Comparison of ENCODE assay signal across 26 cellular contexts in the genomic region with DNA sequence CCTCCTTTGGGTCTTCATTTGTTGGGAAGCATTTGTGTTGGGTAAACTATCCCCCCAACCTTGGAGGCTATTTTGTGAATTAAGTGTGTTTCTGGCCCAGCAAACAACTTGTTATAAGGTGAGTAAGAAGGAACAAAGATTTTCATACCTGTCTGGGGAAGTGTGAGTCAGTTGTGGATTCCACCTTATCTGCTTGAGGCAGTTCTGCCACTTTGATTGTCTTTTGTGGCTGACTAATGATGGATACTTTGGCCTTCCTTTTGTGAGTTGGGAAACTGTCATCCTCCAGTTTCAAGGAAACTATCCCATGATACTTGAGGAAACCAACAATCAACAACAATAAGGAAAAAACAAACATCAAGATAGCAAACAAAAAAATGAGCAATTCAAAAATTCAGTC. TPM values are rescaled to one million over a fixed set of nuclear protein-coding genes. Genes with fewer than 3 reads are reported as not detected.
"Had no signal": no experiment of that assay in that cellular context is flagged by ENCODE, and none has a peak within 500 bp of the region (broad histone marks: within the 10 kb centered on the region; RNA-seq: fewer than 3 reads in every experiment).

No MANE protein-coding gene starts in this region.

- H3K4me1 ChIP-seq: colonic mucosa, left lung, prostate gland, right atrium auricular region, upper lobe of right lung had no signal

- ATAC-seq: activated CD4-positive, alpha-beta T cell treated with anti-CD3 and anti-CD28 coated beads for 36 hours; activated T-cell treated with anti-CD3 and anti-CD28 coated beads, Interleukin-2, amount 50 U/mL, for 4 hours; left lung; natural killer cell; stimulated activated naive CD8-positive, alpha-beta T cell treated with anti-CD3 and anti-CD28 coated beads, Interleukin-15, Interleukin-2, amounts not matched to agents 100 U/mL and 50 U/mL, for 24 hours; upper lobe of right lung; WTC11 had no signal

- H3K9me3 ChIP-seq: colonic mucosa, left lung, prostate gland, right atrium auricular region, upper lobe of right lung had no signal

- H3K4me3 ChIP-seq: colonic mucosa, left lung, lung, prostate gland, right atrium auricular region, upper lobe of right lung had no signal

- H3K27me3 ChIP-seq: colonic mucosa, left lung, right atrium auricular region, upper lobe of right lung had no signal

- DNase-seq: activated CD4-positive, alpha-beta T cell treated with anti-CD3 and anti-CD28 coated beads for 36 hours; activated CD4-positive, alpha-beta T cell treated with anti-CD3 and anti-CD28 coated beads, Interleukin-2, amount 50 U/mL, for 4 hours; activated CD8-positive, alpha-beta memory T cell treated with anti-CD3 and anti-CD28 coated beads, Interleukin-2, amount 50 U/mL, for 48 hours; activated naive CD4-positive, alpha-beta T cell treated with Interleukin-2 at 50 U/mL for 16 hours; activated naive CD8-positive, alpha-beta T cell treated with anti-CD3 and anti-CD28 coated beads for 36 hours; activated T-cell treated with anti-CD3 and anti-CD28 coated beads, Interleukin-2, amount 50 U/mL, for 4 hours; colonic mucosa; left lung; midbrain; natural killer cell; stimulated activated CD4-positive, alpha-beta T cell treated with anti-CD3 and anti-CD28 coated beads, Interleukin-12 subunit alpha, Interleukin-12 subunit beta, amount 100 ng/mL, for 4 hours; stimulated activated CD4-positive, alpha-beta T cell treated with anti-CD3 and anti-CD28 coated beads, Interleukin-4, amount 100 ng/mL, for 4 hours; stimulated activated naive CD8-positive, alpha-beta T cell treated with anti-CD3 and anti-CD28 coated beads, Interleukin-15, Interleukin-2, amounts not matched to agents 100 U/mL and 50 U/mL, for 24 hours; T1000; upper lobe of right lung had no signal

- H3K27ac ChIP-seq: colonic mucosa, left lung, prostate gland, right atrium auricular region, upper lobe of right lung had no signal

- H3K36me3 ChIP-seq: colonic mucosa, left lung, prostate gland, right atrium auricular region, upper lobe of right lung had no signal

RNA-seq across cellular contexts. Expression of a gene that starts 24.6 kb away (rescaled TPM):
- total RNA-seq: activated CD4-positive, alpha-beta T cell treated with anti-CD3 and anti-CD28 coated beads for 36 hours; activated CD8-positive, alpha-beta memory T cell treated with anti-CD3 and anti-CD28 coated beads for 36 hours; activated naive CD8-positive, alpha-beta T cell treated with anti-CD3 and anti-CD28 coated beads for 36 hours; activated T-cell treated with anti-CD3 and anti-CD28 coated beads, Interleukin-2, amount 50 U/mL, for 4 hours; activated T-helper 2 cell treated with anti-CD3 and anti-CD28 coated beads, Interferon-gamma antibody, Interleukin-2, Interleukin-4, amounts not matched to agents 10 μg/mL and 5 μg/mL and 100 μg/mL, durations not matched to agents 14 hours and 24 hours and 36 hours; colonic mucosa; frontal cortex; kidney epithelial cell; left lung; lung; natural killer cell; osteoblast; prostate gland; right atrium auricular region; subcutaneous adipose tissue; upper lobe of right lung had no signal
- polyA plus RNA-seq: esophagus, lung had no signal
